In the genomic region with DNA sequence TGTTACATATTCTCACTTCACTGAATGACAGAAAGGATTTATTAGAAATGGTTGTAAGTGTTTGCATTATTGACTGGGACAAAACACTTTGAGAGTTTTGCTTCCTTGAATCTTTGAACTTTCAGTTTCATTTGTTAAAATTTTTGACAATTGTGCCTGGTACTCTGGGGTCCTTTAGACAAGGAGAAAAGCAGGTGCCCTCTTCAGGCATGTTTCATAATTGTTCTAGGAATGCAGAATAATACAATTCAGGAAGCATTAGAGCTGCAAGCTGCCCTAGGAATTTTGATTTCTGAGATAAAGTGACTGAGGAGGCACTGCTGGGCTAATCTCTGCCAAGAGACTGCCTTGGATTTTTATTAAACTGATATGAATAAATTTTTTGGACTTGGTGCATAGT, we compare ENCODE assay signal across 8 cellular contexts. TPM values are rescaled to one million over a fixed set of nuclear protein-coding genes. Genes with fewer than 3 reads are reported as not detected.
DNase-seq lines count a peak whose midpoint lies in the region; ATAC-seq and TF ChIP-seq lines count a peak whose summit lies in the region.

No MANE protein-coding gene starts in this region.

- no peak overlapping the region for H3K4ac ChIP-seq in IMR-90 (ENCODE audit: low read depth, low read length)

- no peak overlapping the region for H3K4me3 Mint-ChIP-seq in Calu3 (ENCODE audit: low read depth, unreplicated experiment)

- H3K4me3 ChIP-seq in IMR-90 (ENCODE audit: insufficient read depth, low read depth, low read length) (no peak overlapping the region), adrenal gland (no peak overlapping the region), uterus (no peak overlapping the region)

- H2BK120ac ChIP-seq in IMR-90 (ENCODE audit: low read depth, low read length), result no peak overlapping the region

- peaks cover 51 to 61% of the 10 kb centered on the region in 2 experiments for H3K79me1 ChIP-seq in IMR-90 (ENCODE audit: low read depth in 1 of 2, low read length in 2 of 2)

- no peak overlapping the region for H3K56ac ChIP-seq in IMR-90 (ENCODE audit: extremely low read depth, insufficient read depth, low read length)

- no peak overlapping the region for H4K91ac ChIP-seq in IMR-90 (ENCODE audit: insufficient read depth, low read depth, low read length)

- H3K9me1 ChIP-seq in IMR-90 (ENCODE audit: insufficient read depth, low read length), result no peaks in the 10 kb centered on the region

- H2BK15ac ChIP-seq in IMR-90 (ENCODE audit: low read depth, low read length), result no peak overlapping the region

- no peak overlapping the region for H4K8ac ChIP-seq in IMR-90 (ENCODE audit: low read depth in 2 of 2, low read length in 2 of 2)

- H3K14ac ChIP-seq in IMR-90 (replicated peaks; ENCODE audit: low read depth, low read length), result no peak overlapping the region

- ATAC-seq in IMR-90 (ENCODE audit: low read depth) (peak; percentile 55), GM21723 (IDR thresholded peaks at IDR 0.05; ENCODE audit: unreplicated experiment) (no peak)

- in situ Hi-C loops in IMR-90 (cut with MboI; ENCODE audit: low sequenced_read_pairs), result no loop called here

- intact Hi-C loops in Calu3 (cut with micrococcal nuclease; ENCODE audit: unreplicated experiment), result loop anchor here (1.0 to 2.0 kb wide), 6 partner anchors 17 to 110 kb away; no protein-coding TSS in a partner anchor
- intact Hi-C loops in IMR-90 (cut with micrococcal nuclease), result loop anchor here (1.0 to 5.0 kb wide), 3 partner anchors 48 to 111 kb away; no protein-coding TSS in a partner anchor
- intact Hi-C loops in adrenal gland (cut with DNase I), result no loop called here
- intact Hi-C loops in uterus (cut with DNase I; ENCODE audit: low total_unique reads), result no loop called here

- no peak overlapping the region for H2AFZ ChIP-seq in IMR-90 (replicated peaks; ENCODE audit: low read length, poor library complexity)

- TF ChIP-seq POLR2A in IMR-90 (IDR thresholded peaks at IDR 0.05; ENCODE audit: low read depth, low read length), result no peak
- TF ChIP-seq POLR2A in adrenal gland (IDR thresholded peaks at IDR 0.05), result no peak
- TF ChIP-seq POLR2A in uterus (IDR thresholded peaks at IDR 0.05), result no peak

- CTCF ChIA-PET in Calu3 (lab: Charles Lee) (interaction anchor here (0.6 to 2.2 kb wide), 8 partner anchors 14 to 115 kb away, joined by 3 to 60 read pairs (median 4); no protein-coding TSS in a partner anchor), IMR-90 (lab: Yijun Ruan, JAX) (interaction anchor here (0.6 to 4.5 kb wide), 2 partner anchors 47 to 86 kb away, joined by 3 to 26 read pairs; no protein-coding TSS in a partner anchor)

- no peak overlapping the region for H2AK5ac ChIP-seq in IMR-90 (ENCODE audit: low read depth, low read length)

- no peak overlapping the region for H3K18ac ChIP-seq in IMR-90 (ENCODE audit: low read depth, low read length)

- POLR2A ChIA-PET in IMR-90 (lab: Charles Lee; ENCODE audit: unreplicated experiment), result no interaction called here

- BruUV-seq in Calu3 (replicated peaks; lab: Mats Ljungman, UMichigan) (no TSS peak), IMR-90 (replicated peaks; lab: Mats Ljungman, UMichigan) (no TSS peak)

- peaks cover 14% of the 10 kb centered on the region for H3K4me1 ChIP-seq in IMR-90 (ENCODE audit: control insufficient read depth, insufficient read depth, low read length)
- peaks cover 7 to 42% of the 10 kb centered on the region in 2 donors for H3K4me1 ChIP-seq in adrenal gland (replicated peaks in 1 of 2)
- no peaks in the 10 kb centered on the region for H3K4me1 ChIP-seq in uterus

- TF ChIP-seq RAD21 in IMR-90 (IDR thresholded peaks at IDR 0.05; ENCODE audit: low read length), result peak; percentile 66

- no peaks in the 10 kb centered on the region for H3K9me3 Mint-ChIP-seq in Calu3 (ENCODE audit: low read depth, unreplicated experiment)

- TF ChIP-seq CTCF in Calu3 (IDR thresholded peaks at IDR 0.05; ENCODE audit: unreplicated experiment) (peak; percentile 58), IMR-90 (conservative IDR thresholded peaks at IDR 0.05; ENCODE audit: low read depth, low read length) (peak; percentile 61), adrenal gland (IDR thresholded peaks at IDR 0.05) (peak; percentile 22 to 71 (median 68)), uterus (IDR thresholded peaks at IDR 0.05) (peak; percentile 27 to 72 (median 50))

- no peak overlapping the region for H2BK20ac ChIP-seq in IMR-90 (ENCODE audit: low read depth, low read length)

- no peaks in the 10 kb centered on the region for H3K27me3 ChIP-seq in IMR-90 (ENCODE audit: control insufficient read depth, insufficient read depth, low read length)
- H3K27me3 ChIP-seq in adrenal gland, result no peaks in the 10 kb centered on the region
- H3K27me3 ChIP-seq in uterus, result no peaks in the 10 kb centered on the region

- no peak overlapping the region for H4K5ac ChIP-seq in IMR-90 (ENCODE audit: low read depth, low read length)

- H4K20me1 ChIP-seq in IMR-90 (ENCODE audit: insufficient read depth, low read length), result peaks cover 34% of the 10 kb centered on the region; the same call in 1 of the 2 replicates

- H3K9ac ChIP-seq in IMR-90 (ENCODE audit: low read depth, low read length), result no peak overlapping the region; the same call in 1 of the 2 replicates

- no peak overlapping the region for H3K23ac ChIP-seq in IMR-90 (ENCODE audit: low read depth, low read length)

- DNase-seq in Calu3 (peak; percentile 61), IMR-90 (peak; percentile 53), adrenal gland (peak in 5 of 7 donors; percentile 24 to 64 (median 47)), kidney glomerular epithelial cell (lab: John Stamatoyannopoulos, UW) (peak; percentile 59), uterus (no peak), substantia nigra (lab: John Stamatoyannopoulos, UW) (no peak)
- no peak for DNase-seq in stimulated activated CD4-positive, alpha-beta T cell treated with anti-CD3 and anti-CD28 coated beads, Interleukin-4, amount 100 ng/mL, for 24 hours

- H3K4me2 ChIP-seq in IMR-90 (ENCODE audit: low read depth, low read length), result peak overlapping the region; percentile 51; the same call in 1 of the 2 replicates

- H3K4me1 Mint-ChIP-seq in Calu3 (ENCODE audit: low read depth, unreplicated experiment), result peaks cover 43% of the 10 kb centered on the region

- peaks cover 50% of the 10 kb centered on the region for H3K36me3 Mint-ChIP-seq in Calu3 (ENCODE audit: insufficient read depth, unreplicated experiment)

- dilution Hi-C loops in IMR-90 (cut with HindIII; ENCODE audit: low sequenced_read_pairs, unreplicated experiment), result no loop called here

- peak overlapping the region; percentile 57 for H3K27ac Mint-ChIP-seq in Calu3 (ENCODE audit: unreplicated experiment)

- no peak overlapping the region for H2BK5ac ChIP-seq in IMR-90 (ENCODE audit: low read depth, low read length, poor library complexity, severe bottlenecking)

- H3K27me3 Mint-ChIP-seq in Calu3 (ENCODE audit: unreplicated experiment), result no peaks in the 10 kb centered on the region

- H3K36me3 ChIP-seq in IMR-90 (ENCODE audit: control insufficient read depth, insufficient read depth, low read length) (peaks cover 23% of the 10 kb centered on the region), adrenal gland (replicated peaks in 1 of 2) (peaks cover 0 to 15% of the 10 kb centered on the region in 2 donors), uterus (no peaks in the 10 kb centered on the region)

- no peak overlapping the region for H2AK9ac ChIP-seq in IMR-90 (replicated peaks; ENCODE audit: low read depth, low read length, poor library complexity)

- H3K27ac ChIP-seq in IMR-90 (ENCODE audit: insufficient read depth, low read length) (no peak overlapping the region), adrenal gland (peak overlapping the region in 4 of 5 donors; percentile 32 to 66 (median 46)), uterus (peak overlapping the region in 1 of 2 donors; percentile 42), substantia nigra (ENCODE audit: low read depth, low read length, poor library complexity, severe bottlenecking) (no peak overlapping the region)

- H3K9me3 ChIP-seq in IMR-90 (ENCODE audit: control insufficient read depth, insufficient read depth, low read length), result no peaks in the 10 kb centered on the region
- no peaks in the 10 kb centered on the region for H3K9me3 ChIP-seq in adrenal gland (replicated peaks in 1 of 3)
- H3K9me3 ChIP-seq in uterus, result no peaks in the 10 kb centered on the region

TF ChIP-seq in IMR-90, 13 proteins besides CTCF, POLR2A, EP300 and RAD21:
- TF ChIP-seq RFX5 (IDR thresholded peaks at IDR 0.05; ENCODE audit: low read depth, low read length), result no peak
- TF ChIP-seq MAFK (IDR thresholded peaks at IDR 0.05; ENCODE audit: low read depth, low read length), result no peak
- TF ChIP-seq, protein P1, sequence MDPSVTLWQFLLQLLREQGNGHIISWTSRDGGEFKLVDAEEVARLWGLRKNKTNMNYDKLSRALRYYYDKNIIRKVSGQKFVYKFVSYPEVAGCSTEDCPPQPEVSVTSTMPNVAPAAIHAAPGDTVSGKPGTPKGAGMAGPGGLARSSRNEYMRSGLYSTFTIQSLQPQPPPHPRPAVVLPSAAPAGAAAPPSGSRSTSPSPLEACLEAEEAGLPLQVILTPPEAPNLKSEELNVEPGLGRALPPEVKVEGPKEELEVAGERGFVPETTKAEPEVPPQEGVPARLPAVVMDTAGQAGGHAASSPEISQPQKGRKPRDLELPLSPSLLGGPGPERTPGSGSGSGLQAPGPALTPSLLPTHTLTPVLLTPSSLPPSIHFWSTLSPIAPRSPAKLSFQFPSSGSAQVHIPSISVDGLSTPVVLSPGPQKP (IDR thresholded peaks at IDR 0.05; ENCODE audit: borderline replicate concordance, low read depth, low read length), result no peak
- peak; percentile 69 for TF ChIP-seq SMC3 (IDR thresholded peaks at IDR 0.05; ENCODE audit: low read depth, low read length)
- no peak for TF ChIP-seq MAZ (IDR thresholded peaks at IDR 0.05; ENCODE audit: borderline replicate concordance, low read depth, low read length)

RNA-seq across cellular contexts. Expression of a gene that starts 49.7 kb away (rescaled TPM):
- 129 and 152 TPM in 2 replicates for total RNA-seq in Calu3 (2022)
- 14.0 and 20.8 TPM in 2 replicates for total RNA-seq in IMR-90 (2012; rRNA removed)
- polyA plus RNA-seq in IMR-90 (2012; rRNA removed), result 14.7 and 21.5 TPM in 2 replicates
- polyA plus RNA-seq in IMR-90 (2012; cell fraction: cytosol; rRNA removed), result 3.9 and 6.4 TPM in 2 replicates
- polyA plus RNA-seq in IMR-90 (2012; cell fraction: nucleus; rRNA removed; ENCODE audit: low replicate concordance), result 3.2 and 18.6 TPM in 2 replicates
- 10 to 100 TPM; 21.2 to 58.8 (median 38.5) TPM for total RNA-seq in adrenal gland
- polyA plus RNA-seq in adrenal gland, result 10 to 100 TPM; 19.6 to 96.6 (median 21.2) TPM
- total RNA-seq in uterus, result 10 to 100 TPM; 20.5 to 47.1 (median 35.4) TPM

RNA-seq across cellular contexts. Expression of a gene that starts 59.0 kb away (rescaled TPM):
- total RNA-seq in Calu3 (2022), result 91.1 and 127 TPM in 2 replicates
- 54.7 and 59.1 TPM in 2 replicates for total RNA-seq in IMR-90 (2012; rRNA removed)
- 69.1 and 74.2 TPM in 2 replicates for polyA plus RNA-seq in IMR-90 (2012; rRNA removed)
- polyA plus RNA-seq in IMR-90 (2012; cell fraction: cytosol; rRNA removed), result 22.5 and 32.9 TPM in 2 replicates
- polyA plus RNA-seq in IMR-90 (2012; cell fraction: nucleus; rRNA removed; ENCODE audit: low replicate concordance), result 442 and 448 TPM in 2 replicates
- total RNA-seq in adrenal gland, result 100 to 1,000 TPM in 2 of 8 donors, 10 to 100 TPM in 6; 49.3 to 120 (median 82.0) TPM
- polyA plus RNA-seq in adrenal gland, result 100 to 1,000 TPM in 1 of 3 donors, 10 to 100 TPM in 2; 32.9 to 139 (median 78.1) TPM
- 100 to 1,000 TPM in 3 of 4 donors, 10 to 100 TPM in 1; 38.8 to 180 (median 138) TPM for total RNA-seq in uterus

Comparison
In these comparisons a context has a peak if more than half of its experiments do, and no peak if none do; other contexts are left out.
1. DNase-seq: peak in Calu3 (single experiment), IMR-90 (single experiment), adrenal gland (5 of 7) and kidney glomerular epithelial cell (single experiment); none in uterus (0 of 2), substantia nigra (0 of 49) and stimulated activated CD4-positive, alpha-beta T cell treated with anti-CD3 and anti-CD28 coated beads, Interleukin-4, amount 100 ng/mL, for 24 hours (single experiment).
2. H3K27ac ChIP-seq: peak in adrenal gland (4 of 5); none in IMR-90 (single experiment) and substantia nigra (single experiment).
3. intact Hi-C loops: an anchor here in Calu3 (1.0 to 2.0 kb wide) and IMR-90 (1.0 to 5.0 kb wide); none called in adrenal gland and uterus.
4. Peak in every context shown above with its lines, with median percentiles within 50 percentile points of each other: CTCF ChIP-seq.